In the genomic region with DNA sequence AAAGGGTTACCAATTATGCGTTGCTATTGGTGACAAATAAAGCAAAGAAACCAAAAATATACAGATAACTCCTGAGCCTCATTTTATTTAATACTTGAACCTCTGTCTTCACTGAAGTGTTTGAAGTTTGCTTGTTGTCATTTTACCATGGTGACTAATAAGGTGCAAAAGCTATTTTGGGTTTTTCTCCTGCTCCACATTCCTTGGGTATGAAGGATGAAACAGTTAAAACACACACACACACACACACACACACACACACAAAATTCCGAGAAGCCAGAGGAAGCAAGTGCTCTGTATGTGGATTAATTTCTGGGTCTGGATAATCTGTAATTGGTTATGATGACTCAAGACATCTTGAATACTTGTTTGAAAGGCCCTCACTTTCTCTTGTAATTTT, we compare ENCODE assay signal across 23 cellular contexts.
DNase-seq lines count a peak whose midpoint lies in the region; ATAC-seq, FAIRE-seq and TF ChIP-seq lines count a peak whose summit lies in the region.
"Had no signal": no experiment of that assay in that cellular context is flagged by ENCODE, and none has a peak within 500 bp of the region (broad histone marks: within the 10 kb centered on the region; RNA-seq: fewer than 3 reads in every experiment).

No MANE protein-coding gene starts in this region.

- H3K27me3 ChIP-seq in astrocyte (ENCODE audit: insufficient read depth, low read length) (no peaks in the 10 kb centered on the region), mesendoderm (ENCODE audit: insufficient read depth, low read length, poor library complexity) (no peaks in the 10 kb centered on the region)
- no peaks in the 10 kb centered on the region for H3K27me3 ChIP-seq in effector memory CD4-positive, alpha-beta T cell (replicated peaks; ENCODE audit: control insufficient read depth, insufficient read depth, low read length, poor library complexity, severe bottlenecking)
- H3K27me3 ChIP-seq: cardiac muscle cell, esophagus squamous epithelium, hepatocyte, uterus had no signal

- H2BK5ac ChIP-seq in mesendoderm (ENCODE audit: low read length) = no peak overlapping the region

- H3K9ac ChIP-seq in astrocyte (ENCODE audit: low read length) (no peak overlapping the region), mesendoderm (ENCODE audit: low read length) (no peak overlapping the region)
- H3K9ac ChIP-seq: KMS-11 had no signal

- WGBS in mesendoderm (ENCODE audit: extremely low coverage, insufficient coverage, low lambda C conversion rate) = no CpG with 5 or more reads among the region's 2 CpGs

- no peaks in the 10 kb centered on the region for H3K79me1 ChIP-seq in mesendoderm (ENCODE audit: low read length)

- H2BK15ac ChIP-seq in mesendoderm (replicated peaks; ENCODE audit: low read depth) = no peak overlapping the region

- DNase-seq in Daoy (ENCODE audit: low read depth) = peak; percentile 56
- DNase-seq in astrocyte (ENCODE audit: low read depth) = peak; percentile 62
- peak; percentile 47 for DNase-seq in glomerular endothelial cell (ENCODE audit: extremely low read depth, low read depth, low spot score)
- DNase-seq in mesendoderm = peak; percentile 59
- DNase-seq in effector memory CD4-positive, alpha-beta T cell = no peak
- no peak for DNase-seq in NCI-H146 (lab: John Stamatoyannopoulos, UW)
- DNase-seq: activated CD4-positive, alpha-beta T cell treated with anti-CD3 and anti-CD28 coated beads, Interleukin-2, amount 10 ng/mL, durations not matched to agents 24 days and 14 days; activated CD8-positive, alpha-beta memory T cell treated with anti-CD3 and anti-CD28 coated beads, Interleukin-2, amount 50 U/mL, for 4 hours; CD8-positive, alpha-beta T cell; DND-41; esophagus squamous epithelium; NCI-H1092 treated with DMSO at 0.1 percent for 48 hours; NCI-H2081 treated with DMSO at 0.1 percent for 48 hours; NCI-H524; stimulated activated CD8-positive, alpha-beta memory T cell treated with anti-CD3 and anti-CD28 coated beads, Interleukin-4, amount 100 ng/mL, for 48 hours; SW 1271; uterus had no signal

- no peak overlapping the region for H2BK120ac ChIP-seq in mesendoderm (ENCODE audit: low read depth, low read length)

- H4K5ac ChIP-seq in mesendoderm (ENCODE audit: low read length) = no peak overlapping the region

- H3K27me3 Mint-ChIP-seq in astrocyte (ENCODE audit: low read depth, unreplicated experiment) = peaks cover under 1% of the 10 kb centered on the region
- H3K27me3 Mint-ChIP-seq: activated CD4-positive, alpha-beta T cell treated with anti-CD3 and anti-CD28 coated beads, Interleukin-2, amount 10 ng/mL, durations not matched to agents 24 days and 14 days had no signal

- H2AFZ ChIP-seq in astrocyte (ENCODE audit: low read depth, low read length) = no peak overlapping the region
- H2AFZ ChIP-seq: hepatocyte had no signal

- H3K27ac Mint-ChIP-seq in astrocyte (ENCODE audit: unreplicated experiment) = no peak overlapping the region
- H3K27ac Mint-ChIP-seq: activated CD4-positive, alpha-beta T cell treated with anti-CD3 and anti-CD28 coated beads, Interleukin-2, amount 10 ng/mL, durations not matched to agents 24 days and 14 days; CD8-positive, alpha-beta T cell had no signal

- no peak overlapping the region for H3K18ac ChIP-seq in mesendoderm (ENCODE audit: low read length)

- H3K4me3 ChIP-seq in astrocyte (ENCODE audit: insufficient read depth, low read depth, low read length) (no peak overlapping the region), mesendoderm (ENCODE audit: low read length) (no peak overlapping the region)
- no peak overlapping the region for H3K4me3 ChIP-seq in effector memory CD4-positive, alpha-beta T cell (ENCODE audit: insufficient read depth, low read depth, low read length, poor library complexity, severe bottlenecking)
- H3K4me3 ChIP-seq: cardiac muscle cell, esophagus squamous epithelium, hepatocyte, uterus had no signal

- no peaks in the 10 kb centered on the region for H4K20me1 ChIP-seq in astrocyte (ENCODE audit: insufficient read depth, low read length)

- H3K56ac ChIP-seq in mesendoderm (ENCODE audit: low read length) = no peak overlapping the region

- H3K9me3 ChIP-seq in astrocyte (ENCODE audit: insufficient read depth, low read depth, low read length) = peaks cover 3% of the 10 kb centered on the region
- no peaks in the 10 kb centered on the region for H3K9me3 ChIP-seq in effector memory CD4-positive, alpha-beta T cell (ENCODE audit: control insufficient read depth, low read length)
- H3K9me3 ChIP-seq: esophagus squamous epithelium, uterus had no signal

- H3K4me1 Mint-ChIP-seq in astrocyte (ENCODE audit: low read depth, unreplicated experiment) = peaks cover 7% of the 10 kb centered on the region
- H3K4me1 Mint-ChIP-seq: activated CD4-positive, alpha-beta T cell treated with anti-CD3 and anti-CD28 coated beads, Interleukin-2, amount 10 ng/mL, durations not matched to agents 24 days and 14 days had no signal

- FAIRE-seq in astrocyte (lab: Jason Lieb, UNC) = peak; percentile 65
- FAIRE-seq: TTC549 had no signal

- H3K9me3 Mint-ChIP-seq in astrocyte (ENCODE audit: unreplicated experiment) = peaks cover 1% of the 10 kb centered on the region
- H3K9me3 Mint-ChIP-seq: activated CD4-positive, alpha-beta T cell treated with anti-CD3 and anti-CD28 coated beads, Interleukin-2, amount 10 ng/mL, durations not matched to agents 24 days and 14 days; CD8-positive, alpha-beta T cell had no signal

- H3K36me3 ChIP-seq in astrocyte (ENCODE audit: insufficient read depth, low read length) (no peaks in the 10 kb centered on the region), mesendoderm (ENCODE audit: control insufficient read depth, insufficient read depth, low read length) (no peaks in the 10 kb centered on the region)
- no peaks in the 10 kb centered on the region for H3K36me3 ChIP-seq in effector memory CD4-positive, alpha-beta T cell (ENCODE audit: control insufficient read depth, insufficient read depth, low read length)
- H3K36me3 ChIP-seq: cardiac muscle cell, esophagus squamous epithelium, uterus had no signal

- no peak overlapping the region for H3K23ac ChIP-seq in mesendoderm (ENCODE audit: low read length)

- no peak overlapping the region for H2AK5ac ChIP-seq in mesendoderm (ENCODE audit: low read length)

- no peaks in the 10 kb centered on the region for H3K36me3 Mint-ChIP-seq in astrocyte (ENCODE audit: low read depth, unreplicated experiment)
- H3K36me3 Mint-ChIP-seq: CD8-positive, alpha-beta T cell had no signal

- no peak overlapping the region for H3K27ac ChIP-seq in astrocyte (ENCODE audit: low read depth, low read length)
- no peak overlapping the region for H3K27ac ChIP-seq in mesendoderm (ENCODE audit: low read depth, low read length)
- no peak overlapping the region for H3K27ac ChIP-seq in effector memory CD4-positive, alpha-beta T cell (ENCODE audit: insufficient read depth, low read length, poor library complexity, severe bottlenecking)
- H3K27ac ChIP-seq: cardiac muscle cell, esophagus squamous epithelium, hepatocyte, KMS-11, uterus had no signal

- H3K4me2 ChIP-seq in astrocyte (ENCODE audit: low read length) = no peak overlapping the region
- no peak overlapping the region for H3K4me2 ChIP-seq in mesendoderm (ENCODE audit: low read length)
- H3K4me2 ChIP-seq: hepatocyte, KMS-11 had no signal

- H3K4ac ChIP-seq in mesendoderm (ENCODE audit: low read depth, low read length) = no peak overlapping the region

- no peak for TF ChIP-seq CTCF in astrocyte (IDR thresholded peaks at IDR 0.05; ENCODE audit: insufficient read depth, low read depth, low read length)

- H3K79me2 ChIP-seq in astrocyte (ENCODE audit: insufficient read depth, low read length) = no peaks in the 10 kb centered on the region
- H3K79me2 ChIP-seq in mesendoderm (ENCODE audit: control insufficient read depth, insufficient read depth, low read length) = no peaks in the 10 kb centered on the region
- H3K79me2 ChIP-seq: hepatocyte had no signal

- ATAC-seq in GM21381 (IDR thresholded peaks at IDR 0.05; ENCODE audit: unreplicated experiment) (no peak), GM21423 (IDR thresholded peaks at IDR 0.05; ENCODE audit: unreplicated experiment) (no peak)
- ATAC-seq: CD8-positive, alpha-beta T cell had no signal

- H4K8ac ChIP-seq in mesendoderm (ENCODE audit: low read depth, low read length) = no peak overlapping the region

- H3K4me1 ChIP-seq in astrocyte (ENCODE audit: insufficient read depth, low read length) (peaks cover 4% of the 10 kb centered on the region), mesendoderm (ENCODE audit: control insufficient read depth, low read depth, low read length) (peaks cover 3% of the 10 kb centered on the region)
- no peaks in the 10 kb centered on the region for H3K4me1 ChIP-seq in effector memory CD4-positive, alpha-beta T cell (ENCODE audit: control insufficient read depth, insufficient read depth, low read length, poor library complexity, severe bottlenecking)
- H3K4me1 ChIP-seq: uterus had no signal

- H3K4me3 Mint-ChIP-seq in astrocyte (ENCODE audit: unreplicated experiment) = no peak overlapping the region
- H3K4me3 Mint-ChIP-seq: activated CD4-positive, alpha-beta T cell treated with anti-CD3 and anti-CD28 coated beads, Interleukin-2, amount 10 ng/mL, durations not matched to agents 24 days and 14 days; CD8-positive, alpha-beta T cell had no signal

Comparison
In these comparisons a context has a peak if more than half of its experiments do, and no peak if none do; other contexts are left out.
1. DNase-seq: peak in Daoy (single experiment), astrocyte (single experiment), glomerular endothelial cell (single experiment) and mesendoderm (single experiment); none in effector memory CD4-positive, alpha-beta T cell (0 of 3) and NCI-H146 (single experiment).